Comparison of ENCODE assay signal across 2 cellular contexts in genomic region chr2:148720501-148720998, GRCh38.
TF ChIP-seq lines count a peak whose summit lies in the region.

No MANE protein-coding gene starts in this region.

TF ChIP-seq in HepG2, 621 proteins besides CTCF, POLR2A, EP300 and RAD21 (continued from another document):
- TF ChIP-seq ZHX2 (IDR thresholded peaks at IDR 0.05; ENCODE audit: low read depth) (no peak), ZHX2 (CRISPR knock-in tag; IDR thresholded peaks at IDR 0.05; ENCODE audit: borderline replicate concordance) (no peak), SNAPC5 (CRISPR knock-in tag; IDR thresholded peaks at IDR 0.05; ENCODE audit: borderline replicate concordance) (no peak), NFKB2 (CRISPR knock-in tag; IDR thresholded peaks at IDR 0.05; ENCODE audit: borderline replicate concordance) (no peak)
- TF ChIP-seq, protein P1, sequence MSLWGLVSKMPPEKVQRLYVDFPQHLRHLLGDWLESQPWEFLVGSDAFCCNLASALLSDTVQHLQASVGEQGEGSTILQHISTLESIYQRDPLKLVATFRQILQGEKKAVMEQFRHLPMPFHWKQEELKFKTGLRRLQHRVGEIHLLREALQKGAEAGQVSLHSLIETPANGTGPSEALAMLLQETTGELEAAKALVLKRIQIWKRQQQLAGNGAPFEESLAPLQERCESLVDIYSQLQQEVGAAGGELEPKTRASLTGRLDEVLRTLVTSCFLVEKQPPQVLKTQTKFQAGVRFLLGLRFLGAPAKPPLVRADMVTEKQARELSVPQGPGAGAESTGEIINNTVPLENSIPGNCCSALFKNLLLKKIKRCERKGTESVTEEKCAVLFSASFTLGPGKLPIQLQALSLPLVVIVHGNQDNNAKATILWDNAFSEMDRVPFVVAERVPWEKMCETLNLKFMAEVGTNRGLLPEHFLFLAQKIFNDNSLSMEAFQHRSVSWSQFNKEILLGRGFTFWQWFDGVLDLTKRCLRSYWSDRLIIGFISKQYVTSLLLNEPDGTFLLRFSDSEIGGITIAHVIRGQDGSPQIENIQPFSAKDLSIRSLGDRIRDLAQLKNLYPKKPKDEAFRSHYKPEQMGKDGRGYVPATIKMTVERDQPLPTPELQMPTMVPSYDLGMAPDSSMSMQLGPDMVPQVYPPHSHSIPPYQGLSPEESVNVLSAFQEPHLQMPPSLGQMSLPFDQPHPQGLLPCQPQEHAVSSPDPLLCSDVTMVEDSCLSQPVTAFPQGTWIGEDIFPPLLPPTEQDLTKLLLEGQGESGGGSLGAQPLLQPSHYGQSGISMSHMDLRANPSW (CRISPR knock-in tag; IDR thresholded peaks at IDR 0.05; ENCODE audit: borderline replicate concordance): no peak

TF ChIP-seq in GM12878, 131 proteins besides CTCF, POLR2A, EP300 and RAD21 (continued from another document):
- TF ChIP-seq ZBTB11 (CRISPR knock-in tag; IDR thresholded peaks at IDR 0.05) (no peak), CHD2 (IDR thresholded peaks at IDR 0.05; ENCODE audit: borderline replicate concordance, low read depth, low read length) (no peak)
